15 cellular contexts compared by ENCODE assay signal in genomic region chr21:37202221-37202805, GRCh38.
"Had no signal": no experiment of that assay in that cellular context is flagged by ENCODE, and none has a peak within 500 bp of the region (broad histone marks: within the 10 kb centered on the region; RNA-seq: fewer than 3 reads in every experiment).

No MANE protein-coding gene starts in this region.

- DNase-seq: activated CD4-positive, alpha-beta T cell treated with anti-CD3 and anti-CD28 coated beads, Interleukin-2, amount 10 ng/mL, durations not matched to agents 24 days and 14 days; activated CD4-positive, CD25-positive, alpha-beta regulatory T cell; activated CD8-positive, alpha-beta memory T cell treated with anti-CD3 and anti-CD28 coated beads for 24 hours; adrenal gland; dorsolateral prefrontal cortex; foreskin fibroblast; pancreas; sigmoid colon; stimulated activated CD4-positive, alpha-beta T cell treated with anti-CD3 and anti-CD28 coated beads, Interleukin-1b, Interleukin-23, amount 100 ng/mL, for 48 hours; stomach; SW 1271; testis; upper lobe of right lung had no signal

- H3K9me3 Mint-ChIP-seq: activated CD4-positive, alpha-beta T cell treated with anti-CD3 and anti-CD28 coated beads, Interleukin-2, amount 10 ng/mL, durations not matched to agents 24 days and 14 days had no signal

- H3K27ac Mint-ChIP-seq: activated CD4-positive, alpha-beta T cell treated with anti-CD3 and anti-CD28 coated beads, Interleukin-2, amount 10 ng/mL, durations not matched to agents 24 days and 14 days had no signal

- FAIRE-seq: endometrium, pancreas, TTC549 had no signal

- H3K9me3 ChIP-seq: adrenal gland, pancreas, sigmoid colon, stomach, testis, upper lobe of right lung had no signal

- H3K27ac ChIP-seq: adrenal gland, dorsolateral prefrontal cortex, pancreas, sigmoid colon, stomach, testis, upper lobe of right lung had no signal

- H3K4me1 ChIP-seq: testis, upper lobe of right lung had no signal

- H3K4me3 ChIP-seq: adrenal gland, dorsolateral prefrontal cortex, pancreas, sigmoid colon, stomach, testis, upper lobe of right lung had no signal

- H3K27me3 Mint-ChIP-seq: activated CD4-positive, alpha-beta T cell treated with anti-CD3 and anti-CD28 coated beads, Interleukin-2, amount 10 ng/mL, durations not matched to agents 24 days and 14 days had no signal

- H3K4me3 Mint-ChIP-seq: activated CD4-positive, alpha-beta T cell treated with anti-CD3 and anti-CD28 coated beads, Interleukin-2, amount 10 ng/mL, durations not matched to agents 24 days and 14 days had no signal

- H3K27me3 ChIP-seq: adrenal gland, dorsolateral prefrontal cortex, pancreas, sigmoid colon, stomach, testis, upper lobe of right lung had no signal
